1 cellular context compared by ENCODE assay signal in the genomic region with DNA sequence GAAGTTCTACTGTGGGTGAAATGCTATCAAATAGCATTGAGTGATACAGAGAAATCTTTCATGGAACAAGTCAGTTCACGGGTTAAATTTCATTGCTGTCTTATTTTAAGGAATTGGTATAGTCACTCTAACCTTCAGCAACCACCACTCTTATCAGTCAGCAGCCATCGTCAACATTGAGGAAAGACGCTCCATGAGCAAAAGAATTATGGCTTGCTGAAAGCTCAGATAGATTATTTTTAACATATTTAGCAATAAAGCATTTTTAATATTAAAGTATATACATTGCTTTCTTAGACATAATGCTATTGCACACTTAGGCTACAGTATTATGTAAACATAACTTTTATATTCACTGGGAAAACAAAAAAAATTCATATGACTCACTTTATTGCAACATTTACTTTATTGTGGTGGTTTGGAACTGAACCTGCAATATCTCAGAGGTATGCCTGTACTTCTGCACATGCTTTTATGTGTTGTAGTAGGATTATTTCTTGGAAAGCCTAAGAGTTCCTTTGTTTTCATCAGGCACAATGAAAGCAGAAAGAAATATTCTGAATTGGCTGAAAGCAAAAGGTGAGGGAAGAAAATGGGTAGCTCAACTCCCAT.
A peak's percentile ranks its signal among the peaks of the same experiment; 100 is the strongest.
TF ChIP-seq lines count a peak whose summit lies in the region.

No MANE protein-coding gene starts in this region.

TF ChIP-seq in K562, 482 proteins besides CTCF, POLR2A, EP300 and RAD21 (continued from another document):
- TF ChIP-seq PBX2 (CRISPR knock-in tag; IDR thresholded peaks at IDR 0.05; ENCODE audit: low read depth) = no peak
- TF ChIP-seq PBX2 (tag; conservative IDR thresholded peaks at IDR 0.05; ENCODE audit: low read depth) = peak; percentile 82
- TF ChIP-seq NFIX (CRISPR knock-in tag; IDR thresholded peaks at IDR 0.05; ENCODE audit: low read depth) = no peak
